Comparison of ENCODE assay signal across 1 cellular context in genomic region chr20:33042983-33043730, GRCh38.
TF ChIP-seq lines count a peak whose summit lies in the region.

No MANE protein-coding gene starts in this region.

TF ChIP-seq in HepG2, 621 proteins besides CTCF, POLR2A, EP300 and RAD21 (continued from another document and continues in another):
- TF ChIP-seq ATF2 (CRISPR knock-in tag; IDR thresholded peaks at IDR 0.05) (0 out of 2 replicates have a peak, but pooled peaks have one; percentile 15), ZNF260 (CRISPR knock-in tag; IDR thresholded peaks at IDR 0.05; ENCODE audit: borderline replicate concordance, low read depth) (no peak), PAWR (CRISPR knock-in tag; IDR thresholded peaks at IDR 0.05; ENCODE audit: borderline replicate concordance) (no peak), MXD4 (CRISPR knock-in tag; IDR thresholded peaks at IDR 0.05) (no peak), ZNF263 (CRISPR knock-in tag; IDR thresholded peaks at IDR 0.05) (no peak), TFAP4 (IDR thresholded peaks at IDR 0.05; ENCODE audit: borderline replicate concordance, low read depth) (peak; percentile 58; the same call in 1 of the 2 replicates), ARNT (IDR thresholded peaks at IDR 0.05) (no peak), HIVEP1 (CRISPR knock-in tag; IDR thresholded peaks at IDR 0.05) (0 out of 2 replicates have a peak, but pooled peaks have one; percentile 3), ZNF737 (CRISPR knock-in tag; IDR thresholded peaks at IDR 0.05; ENCODE audit: borderline replicate concordance) (0 out of 2 replicates have a peak, but pooled peaks have one; percentile 15), IKZF1 (IDR thresholded peaks at IDR 0.05) (no peak), BRCA1 (CRISPR knock-in tag; IDR thresholded peaks at IDR 0.05) (no peak), ZNF235 (CRISPR knock-in tag; IDR thresholded peaks at IDR 0.05; ENCODE audit: borderline replicate concordance) (no peak), ZNF772 (CRISPR knock-in tag; IDR thresholded peaks at IDR 0.05) (no peak), PBX2 (CRISPR knock-in tag; IDR thresholded peaks at IDR 0.05) (peak; percentile 80), ZNF704 (CRISPR knock-in tag; IDR thresholded peaks at IDR 0.05; ENCODE audit: borderline replicate concordance) (no peak), ATF3 (CRISPR knock-in tag; IDR thresholded peaks at IDR 0.05) (0 out of 2 replicates have a peak, but pooled peaks have one; percentile 12), ZSCAN25 (CRISPR knock-in tag; IDR thresholded peaks at IDR 0.05) (0 out of 2 replicates have a peak, but pooled peaks have one; percentile 46), ZNF256 (CRISPR knock-in tag; conservative IDR thresholded peaks at IDR 0.05) (no peak), CENPX (CRISPR knock-in tag; IDR thresholded peaks at IDR 0.05) (no peak), ZNF335 (CRISPR knock-in tag; IDR thresholded peaks at IDR 0.05) (0 out of 2 replicates have a peak, but pooled peaks have one; percentile 14), CBFB (CRISPR knock-in tag; IDR thresholded peaks at IDR 0.05) (no peak), ZNF205 (CRISPR knock-in tag; IDR thresholded peaks at IDR 0.05) (0 out of 2 replicates have a peak, but pooled peaks have one; percentile 6), ZNF724P (CRISPR knock-in tag; IDR thresholded peaks at IDR 0.05; ENCODE audit: borderline replicate concordance) (0 out of 2 replicates have a peak, but pooled peaks have one; percentile 18), ZBTB34 (CRISPR knock-in tag; IDR thresholded peaks at IDR 0.05) (0 out of 2 replicates have a peak, but pooled peaks have one; percentile 8), HNF1A (IDR thresholded peaks at IDR 0.05; ENCODE audit: low read depth) (no peak), HNF1A (CRISPR knock-in tag; IDR thresholded peaks at IDR 0.05; ENCODE audit: borderline replicate concordance) (peak; percentile 38; the same call in 1 of the 2 replicates), ATF1 (CRISPR knock-in tag; IDR thresholded peaks at IDR 0.05) (no peak), ZBTB2 (CRISPR knock-in tag; IDR thresholded peaks at IDR 0.05; ENCODE audit: low read depth) (no peak), HNRNPK (IDR thresholded peaks at IDR 0.05; ENCODE audit: low read depth, low read length, poor library complexity, severe bottlenecking) (no peak), CHD2 (IDR thresholded peaks at IDR 0.05; ENCODE audit: low read depth, low read length) (no peak), AKNA (CRISPR knock-in tag; IDR thresholded peaks at IDR 0.05; ENCODE audit: borderline replicate concordance) (no peak), ZNF550 (CRISPR knock-in tag; IDR thresholded peaks at IDR 0.05; ENCODE audit: borderline replicate concordance) (no peak), ELF4 (CRISPR knock-in tag; IDR thresholded peaks at IDR 0.05; ENCODE audit: borderline replicate concordance) (no peak), TP53 (CRISPR knock-in tag; conservative IDR thresholded peaks at IDR 0.05) (no peak), NBN (conservative IDR thresholded peaks at IDR 0.05) (no peak), ZNF24 (IDR thresholded peaks at IDR 0.05) (no peak), ZNF878 (CRISPR knock-in tag; IDR thresholded peaks at IDR 0.05) (no peak), ZNF768 (CRISPR knock-in tag; IDR thresholded peaks at IDR 0.05) (no peak), ZNF138 (CRISPR knock-in tag; IDR thresholded peaks at IDR 0.05; ENCODE audit: low read depth) (no peak), GLI4 (CRISPR knock-in tag; IDR thresholded peaks at IDR 0.05; ENCODE audit: borderline replicate concordance) (peak; percentile 39; the same call in 1 of the 2 replicates), ZKSCAN5 (CRISPR knock-in tag; IDR thresholded peaks at IDR 0.05) (0 out of 2 replicates have a peak, but pooled peaks have one; percentile 53), FOXA3 (CRISPR knock-in tag; IDR thresholded peaks at IDR 0.05) (peak; percentile 67; the same call in 1 of the 2 replicates), PLSCR1 (CRISPR knock-in tag; IDR thresholded peaks at IDR 0.05; ENCODE audit: borderline replicate concordance) (no peak), ATF4 (CRISPR knock-in tag; IDR thresholded peaks at IDR 0.05) (no peak), RAD51 (IDR thresholded peaks at IDR 0.05; ENCODE audit: borderline replicate concordance) (no peak), ZNF644 (CRISPR knock-in tag; IDR thresholded peaks at IDR 0.05; ENCODE audit: low read depth) (no peak; the same call in 1 of the 2 replicates), ZNF776 (CRISPR knock-in tag; IDR thresholded peaks at IDR 0.05) (no peak)
